In genomic region chr1:168468042-168468809, GRCh38 we compare ENCODE assay signal across 9 cellular contexts.
DNase-seq lines count a peak whose midpoint lies in the region; ATAC-seq, FAIRE-seq and TF ChIP-seq lines count a peak whose summit lies in the region.
"Had no signal": no experiment of that assay in that cellular context is flagged by ENCODE, and none has a peak within 500 bp of the region (broad histone marks: within the 10 kb centered on the region; RNA-seq: fewer than 3 reads in every experiment).

No MANE protein-coding gene starts in this region.

- H3K27ac ChIP-seq in A673 (ENCODE audit: low read depth, low read length, poor library complexity, severe bottlenecking) = peak overlapping the region; percentile 66
- H3K27ac ChIP-seq in mesendoderm (ENCODE audit: low read depth, low read length) = no peak overlapping the region
- H3K27ac ChIP-seq in left lung = no peak overlapping the region

- peaks cover 38% of the 10 kb centered on the region for H3K4me1 Mint-ChIP-seq in activated T-helper 17 cell treated with anti-CD3 and anti-CD28 coated beads, Interleukin-2, amount 50 U/mL, for 72 hours

- peaks cover 56% of the 10 kb centered on the region for H3K4me1 ChIP-seq in A673 (ENCODE audit: insufficient read depth, low read length, poor library complexity, severe bottlenecking)
- H3K4me1 ChIP-seq in mesendoderm (ENCODE audit: control insufficient read depth, low read depth, low read length) = no peaks in the 10 kb centered on the region
- peaks cover 10 to 44% of the 10 kb centered on the region in 2 donors for H3K4me1 ChIP-seq in left lung

- TF ChIP-seq CTCF in A673 (conservative IDR thresholded peaks at IDR 0.05; ENCODE audit: low read depth, low read length) (no peak), left lung (IDR thresholded peaks at IDR 0.05) (no peak)

- H3K27me3 Mint-ChIP-seq in activated T-helper 17 cell treated with anti-CD3 and anti-CD28 coated beads, Interleukin-2, amount 50 U/mL, for 72 hours = no peaks in the 10 kb centered on the region

- H3K56ac ChIP-seq in mesendoderm (ENCODE audit: low read length) = no peak overlapping the region

- H3K23ac ChIP-seq in mesendoderm (ENCODE audit: low read length) = no peak overlapping the region

- peak overlapping the region; percentile 36 for H3K4me3 Mint-ChIP-seq in activated T-helper 17 cell treated with anti-CD3 and anti-CD28 coated beads, Interleukin-2, amount 50 U/mL, for 72 hours

- H2AK5ac ChIP-seq in mesendoderm (ENCODE audit: low read length) = no peak overlapping the region

- CTCF ChIA-PET in A673 (lab: Charles Lee) = no interaction called here

- no peak overlapping the region for H2BK120ac ChIP-seq in mesendoderm (ENCODE audit: low read depth, low read length)

- no peaks in the 10 kb centered on the region for H3K79me1 ChIP-seq in mesendoderm (ENCODE audit: low read length)

- no peak overlapping the region for H4K5ac ChIP-seq in mesendoderm (ENCODE audit: low read length)

- FAIRE-seq in GM12892 (lab: Jason Lieb, UNC) = peak; percentile 72

- H4K8ac ChIP-seq in mesendoderm (ENCODE audit: low read depth, low read length) = no peak overlapping the region

- ATAC-seq in activated T-helper 17 cell treated with anti-CD3 and anti-CD28 coated beads, Interleukin-2, amount 50 U/mL, for 72 hours (replicated peaks) = no peak
- ATAC-seq in left lung = no peak
- no peak for ATAC-seq in Right ventricle myocardium superior (ENCODE audit: poor library complexity)

- H3K4ac ChIP-seq in mesendoderm (ENCODE audit: low read depth, low read length) = no peak overlapping the region

- no peak overlapping the region for H2BK15ac ChIP-seq in mesendoderm (replicated peaks; ENCODE audit: low read depth)

- H3K79me2 ChIP-seq in mesendoderm (ENCODE audit: control insufficient read depth, insufficient read depth, low read length) = no peaks in the 10 kb centered on the region

- H3K18ac ChIP-seq in mesendoderm (ENCODE audit: low read length) = no peak overlapping the region

- no peak for TF ChIP-seq POLR2A in GM12892 (IDR thresholded peaks at IDR 0.05; ENCODE audit: low read depth, low read length)

- H3K9me3 ChIP-seq in A673 (ENCODE audit: low read depth, low read length, poor library complexity, severe bottlenecking) (no peaks in the 10 kb centered on the region), left lung (no peaks in the 10 kb centered on the region)

- H3K9me3 Mint-ChIP-seq in activated T-helper 17 cell treated with anti-CD3 and anti-CD28 coated beads, Interleukin-2, amount 50 U/mL, for 72 hours = no peaks in the 10 kb centered on the region

- H3K27ac Mint-ChIP-seq in activated T-helper 17 cell treated with anti-CD3 and anti-CD28 coated beads, Interleukin-2, amount 50 U/mL, for 72 hours = no peak overlapping the region

- H2BK5ac ChIP-seq in mesendoderm (ENCODE audit: low read length) = no peak overlapping the region

- no peaks in the 10 kb centered on the region for H3K36me3 ChIP-seq in A673 (ENCODE audit: insufficient read depth, low read length, poor library complexity, severe bottlenecking)
- no peaks in the 10 kb centered on the region for H3K36me3 ChIP-seq in mesendoderm (ENCODE audit: control insufficient read depth, insufficient read depth, low read length)
- no peaks in the 10 kb centered on the region for H3K36me3 ChIP-seq in left lung

- no peaks in the 10 kb centered on the region for H3K36me3 Mint-ChIP-seq in activated T-helper 17 cell treated with anti-CD3 and anti-CD28 coated beads, Interleukin-2, amount 50 U/mL, for 72 hours (ENCODE audit: low read depth)

- POLR2A ChIA-PET in A673 (lab: Charles Lee; ENCODE audit: low non-redundant PET) = no interaction called here

- DNase-seq in A673 (ENCODE audit: low spot score) (no peak), GM12892 (ENCODE audit: insufficient read length) (no peak), mesendoderm (peak; percentile 68), left lung (no peak), NCI-H345 (lab: John Stamatoyannopoulos, UW) (no peak), Right ventricle myocardium superior (no peak)
- DNase-seq in stimulated activated CD4-positive, alpha-beta T cell treated with anti-CD3 and anti-CD28 coated beads, Interleukin-1b, Interleukin-23, amount 100 ng/mL, for 48 hours = no peak
- DNase-seq: caudate nucleus had no signal

- BruUV-seq in A673 (replicated peaks; lab: Mats Ljungman, UMichigan) = no TSS peak

- H3K4me3 ChIP-seq in A673 (ENCODE audit: low read depth, low read length, poor library complexity, severe bottlenecking) = no peak overlapping the region
- no peak overlapping the region for H3K4me3 ChIP-seq in mesendoderm (ENCODE audit: low read length)
- no peak overlapping the region for H3K4me3 ChIP-seq in left lung

- H3K4me2 ChIP-seq in mesendoderm (ENCODE audit: low read length) = no peak overlapping the region

- intact Hi-C loops in A673 (cut with micrococcal nuclease; ENCODE audit: unreplicated experiment) (no loop called here), left lung (cut with DNase I) (no loop called here), Right ventricle myocardium superior (cut with DNase I) (no loop called here)

- no peak overlapping the region for H3K9ac ChIP-seq in mesendoderm (ENCODE audit: low read length)

- no CpG with 5 or more reads among the region's 5 CpGs for WGBS in mesendoderm (ENCODE audit: extremely low coverage, insufficient coverage, low lambda C conversion rate)

- H3K27me3 ChIP-seq in A673 (replicated peaks; ENCODE audit: insufficient read depth, low read depth, low read length, poor library complexity) (no peaks in the 10 kb centered on the region), mesendoderm (ENCODE audit: insufficient read depth, low read length, poor library complexity) (no peaks in the 10 kb centered on the region), left lung (no peaks in the 10 kb centered on the region)
